8 cellular contexts compared by ENCODE assay signal in the genomic region with DNA sequence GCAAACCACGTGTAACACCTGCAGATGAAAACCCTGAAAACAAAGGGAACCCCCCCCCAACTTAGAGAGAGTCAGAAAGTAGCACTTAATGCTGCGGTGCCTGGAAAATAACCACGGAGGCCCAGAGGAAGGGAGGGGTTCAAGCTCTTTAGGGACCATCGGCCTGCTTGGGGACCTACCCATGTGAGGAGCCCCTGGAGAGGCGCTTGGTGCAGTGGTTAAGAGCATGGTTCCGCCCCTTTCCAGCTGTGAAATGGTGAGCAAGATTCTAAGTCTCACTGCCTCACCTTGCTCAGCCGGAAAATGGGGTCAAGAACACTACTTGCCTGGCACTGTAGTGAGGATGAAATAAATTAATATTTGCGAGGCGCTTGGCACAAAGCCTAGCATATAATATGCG. TPM values are rescaled to one million over a fixed set of nuclear protein-coding genes. Genes with fewer than 3 reads are reported as not detected.
DNase-seq lines count a peak whose midpoint lies in the region; ATAC-seq and TF ChIP-seq lines count a peak whose summit lies in the region.

No MANE protein-coding gene starts in this region.

- TF ChIP-seq POLR2A in testis (IDR thresholded peaks at IDR 0.05), result no peak

- POLR2A ChIA-PET in RWPE1 (lab: Yijun Ruan, JAX; ENCODE audit: low non-redundant PET), result no interaction called here

- peak overlapping the region; percentile 82 for H3K4me2 ChIP-seq in smooth muscle cell

- H3K4me1 ChIP-seq in smooth muscle cell (ENCODE audit: low read depth) (no peaks in the 10 kb centered on the region), testis (peaks cover 3% of the 10 kb centered on the region)

- CTCF ChIA-PET in RWPE1 (lab: Yijun Ruan, JAX), result interaction anchor here (0.6 to 2.0 kb wide), 5 partner anchors 9 to 23 kb away, joined by 3 to 13 read pairs (median 4); no protein-coding TSS in a partner anchor

- TF ChIP-seq CTCF in RWPE1 (conservative IDR thresholded peaks at IDR 0.05; ENCODE audit: low read depth), result no peak
- no peak for TF ChIP-seq CTCF in glutamatergic neuron (IDR thresholded peaks at IDR 0.05; ENCODE audit: partially characterized antibody, unreplicated experiment)
- no peak for TF ChIP-seq CTCF in smooth muscle cell (IDR thresholded peaks at IDR 0.05; ENCODE audit: borderline replicate concordance, insufficient read depth, poor library complexity, severe bottlenecking)
- no peak for TF ChIP-seq CTCF in testis (IDR thresholded peaks at IDR 0.05)
- no peak for TF ChIP-seq CTCF in GM13976 (IDR thresholded peaks at IDR 0.05; ENCODE audit: borderline replicate concordance, control extremely low read depth, extremely low read depth, insufficient read depth, missing control alignments)

- H3K9me3 Mint-ChIP-seq in glutamatergic neuron (ENCODE audit: unreplicated experiment), result peaks cover 1% of the 10 kb centered on the region

- 70% methylated on average over 10 of the region's 10 CpGs for WGBS in smooth muscle cell (ENCODE audit: low lambda C conversion rate)
- WGBS in testis, 2 donors, result 25 to 52% methylated on average over 4 to 10 of the region's 10 CpGs

- H3K9me3 ChIP-seq in smooth muscle cell (replicated peaks; ENCODE audit: low read depth), result no peaks in the 10 kb centered on the region
- H3K9me3 ChIP-seq in testis, result no peaks in the 10 kb centered on the region

- H3K27me3 Mint-ChIP-seq in glutamatergic neuron (ENCODE audit: unreplicated experiment), result no peaks in the 10 kb centered on the region

- H3K79me2 ChIP-seq in smooth muscle cell (ENCODE audit: low read depth), result no peaks in the 10 kb centered on the region

- H3K36me3 Mint-ChIP-seq in glutamatergic neuron (ENCODE audit: unreplicated experiment), result no peaks in the 10 kb centered on the region

- H3F3A ChIP-seq in smooth muscle cell (ENCODE audit: low read depth), result no peaks in the 10 kb centered on the region

- H3K4me3 ChIP-seq in smooth muscle cell (peak overlapping the region; percentile 40), testis (peak overlapping the region in 1 of 2 donors; percentile 49)

- H3K27me3 ChIP-seq in smooth muscle cell (ENCODE audit: low read depth) (no peaks in the 10 kb centered on the region), testis (no peaks in the 10 kb centered on the region)

- intact Hi-C loops in testis (cut with DNase I; ENCODE audit: low total_unique reads), result no loop called here

- no peaks in the 10 kb centered on the region for H4K20me1 ChIP-seq in smooth muscle cell (ENCODE audit: low read depth)

- H3K4me3 Mint-ChIP-seq in glutamatergic neuron (ENCODE audit: unreplicated experiment), result peak overlapping the region; percentile 75

- in situ Hi-C loops in GM13976 (cut with MboI; ENCODE audit: low sequenced_read_pairs, unreplicated experiment), result no loop called here

- H3K27ac Mint-ChIP-seq in glutamatergic neuron (ENCODE audit: unreplicated experiment), result no peak overlapping the region

- DNase-seq in RWPE1 (ENCODE audit: low spot score), result no peak
- no peak for DNase-seq in glutamatergic neuron
- DNase-seq in smooth muscle cell (lab: John Stamatoyannopoulos, UW; ENCODE audit: unreplicated experiment), result no peak
- no peak for DNase-seq in testis
- no peak for DNase-seq in GM13976 (ENCODE audit: low spot score)
- DNase-seq in kidney tubule cell (ENCODE audit: low spot score), result no peak
- DNase-seq in stimulated activated CD4-positive, alpha-beta T cell treated with anti-CD3 and anti-CD28 coated beads, Interleukin-1b, Interleukin-23, amount 100 ng/mL, for 48 hours, result no peak

- H3K27ac ChIP-seq in RWPE1 (peak overlapping the region; percentile 80), smooth muscle cell (ENCODE audit: low read depth) (no peak overlapping the region), testis (peak overlapping the region in 1 of 2 donors; percentile 15)

- no peaks in the 10 kb centered on the region for H3K4me1 Mint-ChIP-seq in glutamatergic neuron (ENCODE audit: low read depth, unreplicated experiment)

- no peak overlapping the region for H3K9ac ChIP-seq in smooth muscle cell (ENCODE audit: low read depth)

- H2AFZ ChIP-seq in smooth muscle cell (ENCODE audit: low read depth), result peak overlapping the region; percentile 15

- ATAC-seq in GM19452 (IDR thresholded peaks at IDR 0.05; ENCODE audit: unreplicated experiment), result peak; percentile 30

- H3K36me3 ChIP-seq in smooth muscle cell (ENCODE audit: low read depth), result no peaks in the 10 kb centered on the region
- no peaks in the 10 kb centered on the region for H3K36me3 ChIP-seq in testis (ENCODE audit: low read depth, missing control alignments)

RNA-seq across cellular contexts. Expression of a gene that starts 13.8 kb away (rescaled TPM):
- 179 TPM for total RNA-seq in glutamatergic neuron (ENCODE audit: unreplicated experiment)
- 126 and 155 TPM in 2 replicates for total RNA-seq in smooth muscle cell
- polyA plus RNA-seq in smooth muscle cell, result 112 and 116 TPM in 2 replicates
- 100 to 1,000 TPM; 177 to 246 TPM for total RNA-seq in testis
- polyA plus RNA-seq in testis (ENCODE audit: insufficient read depth, low read depth, low replicate concordance), result 172 TPM
